In the genomic region with DNA sequence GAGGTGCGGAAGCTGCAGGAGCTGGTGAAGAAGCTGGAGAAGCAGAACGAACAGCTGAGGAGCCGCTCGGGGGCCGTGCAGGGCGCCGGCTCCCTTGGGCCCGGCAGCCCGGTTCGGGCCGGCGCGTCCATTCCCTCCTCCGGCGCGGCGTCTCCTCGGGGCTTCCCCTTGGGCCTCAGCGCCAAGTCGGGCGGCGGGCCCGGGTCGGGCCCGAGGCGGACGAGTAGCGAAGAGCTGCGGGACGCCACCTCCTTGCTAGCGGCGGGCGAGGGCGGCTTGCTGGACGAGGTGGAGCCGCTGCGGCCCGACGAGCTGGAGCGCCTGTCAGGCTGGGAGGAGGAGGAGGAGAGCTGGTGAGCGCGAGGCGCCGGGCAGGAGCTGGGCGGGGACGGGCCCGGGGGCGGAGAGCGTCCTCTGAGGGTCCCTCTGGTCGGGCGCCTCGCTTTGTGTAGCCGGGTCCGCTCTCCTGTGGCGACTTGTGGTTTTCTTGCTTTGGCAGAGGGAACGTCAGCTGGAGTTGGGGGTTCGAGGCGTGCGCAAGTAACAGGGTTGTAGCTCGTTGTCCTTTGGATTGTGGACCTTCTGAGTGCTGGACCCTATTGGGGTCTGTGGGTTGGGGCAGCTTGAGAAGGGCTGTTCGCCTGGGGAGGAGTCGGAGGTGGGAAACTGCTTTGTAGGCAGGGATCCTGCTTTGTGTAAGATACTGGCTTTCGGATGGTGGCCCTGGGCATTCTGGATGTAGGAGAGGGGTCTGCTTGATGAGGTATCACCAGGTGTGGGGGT, we compare ENCODE assay signal across 8 cellular contexts. TPM values are rescaled to one million over a fixed set of nuclear protein-coding genes. Genes with fewer than 3 reads are reported as not detected.
A peak's percentile ranks its signal among the peaks of the same experiment; 100 is the strongest.
DNase-seq lines count a peak whose midpoint lies in the region; ATAC-seq and TF ChIP-seq lines count a peak whose summit lies in the region.

No MANE protein-coding gene starts in this region.

- H2BK15ac ChIP-seq in IMR-90 (ENCODE audit: low read depth, low read length): peak overlapping the region; percentile 40; the same call in 1 of the 3 replicates

- H3K79me1 ChIP-seq in IMR-90 (ENCODE audit: low read depth in 1 of 2, low read length in 2 of 2): peaks cover 14 to 51% of the 10 kb centered on the region in 2 experiments

- peak overlapping the region; percentile 75 for H2AK9ac ChIP-seq in IMR-90 (replicated peaks; ENCODE audit: low read depth, low read length, poor library complexity)

- intact Hi-C loops in IMR-90 (cut with micrococcal nuclease): no loop called here
- intact Hi-C loops in left colon (cut with DNase I, micrococcal nuclease): no loop called here

- H4K91ac ChIP-seq in IMR-90 (ENCODE audit: insufficient read depth, low read depth, low read length): peak overlapping the region; percentile 61

- peaks cover 9% of the 10 kb centered on the region for H3K9me1 ChIP-seq in IMR-90 (ENCODE audit: insufficient read depth, low read length)

- no TSS peak for BruUV-seq in IMR-90 (replicated peaks; lab: Mats Ljungman, UMichigan)

- peaks cover 44% of the 10 kb centered on the region for H4K20me1 ChIP-seq in IMR-90 (ENCODE audit: insufficient read depth, low read length)

- peak overlapping the region; percentile 56 to 63; a peak in 3 of 4 replicates for H4K8ac ChIP-seq in IMR-90 (ENCODE audit: low read depth in 2 of 2, low read length in 2 of 2)

- H3K4me1 ChIP-seq in IMR-90 (ENCODE audit: control insufficient read depth, insufficient read depth, low read length): peaks cover 10% of the 10 kb centered on the region; the same call in 1 of the 2 replicates

- H3K56ac ChIP-seq in IMR-90 (ENCODE audit: extremely low read depth, insufficient read depth, low read length): peak overlapping the region; percentile 86

- H3K23ac ChIP-seq in IMR-90 (ENCODE audit: low read depth, low read length): peak overlapping the region; percentile 95

- peak overlapping the region; percentile 24; the same call in 1 of the 2 replicates for H2BK120ac ChIP-seq in IMR-90 (ENCODE audit: low read depth, low read length)

- H2BK20ac ChIP-seq in IMR-90 (ENCODE audit: low read depth, low read length): no peak overlapping the region

- H3K4me2 ChIP-seq in IMR-90 (ENCODE audit: low read depth, low read length): peak overlapping the region; percentile 98

- H3K18ac ChIP-seq in IMR-90 (ENCODE audit: low read depth, low read length): peak overlapping the region; percentile 31

- peak overlapping the region; percentile 93 for H3K4ac ChIP-seq in IMR-90 (ENCODE audit: low read depth, low read length)

- dilution Hi-C loops in IMR-90 (cut with HindIII; ENCODE audit: low sequenced_read_pairs, unreplicated experiment): no loop called here

- ATAC-seq in GM21529 (IDR thresholded peaks at IDR 0.05; ENCODE audit: unreplicated experiment) (peak; percentile 22), IMR-90 (ENCODE audit: low read depth) (peak; percentile 19), left colon (peak; percentile 42)

- TF ChIP-seq RAD21 in IMR-90 (IDR thresholded peaks at IDR 0.05; ENCODE audit: low read length): no peak

- H3K27me3 ChIP-seq in IMR-90 (ENCODE audit: control insufficient read depth, insufficient read depth, low read length) (no peaks in the 10 kb centered on the region), WERI-Rb-1 (ENCODE audit: insufficient read depth, low read depth, severe bottlenecking) (no peaks in the 10 kb centered on the region)

- CTCF ChIA-PET in IMR-90 (lab: Yijun Ruan, JAX): interaction anchor here (1.5 kb wide), 1 partner anchor 27 kb away, joined by 3 read pairs; no protein-coding TSS in a partner anchor

- H3K36me3 ChIP-seq in IMR-90 (ENCODE audit: control insufficient read depth, insufficient read depth, low read length) (no peaks in the 10 kb centered on the region), WERI-Rb-1 (peaks cover 8% of the 10 kb centered on the region)

- 0% methylated on average over 6 of the region's 63 CpGs; no CpG with 5 or more reads in 1 of the 2 experiments for WGBS in IMR-90 (ENCODE audit: extremely low coverage in 2 of 2, insufficient read length in 1 of 2), 2 experiments

- peak overlapping the region; percentile 87 for H3K27ac ChIP-seq in IMR-90 (ENCODE audit: insufficient read depth, low read length)
- peak overlapping the region; percentile 93 for H3K27ac ChIP-seq in WERI-Rb-1

- peak overlapping the region; percentile 78 for H2BK5ac ChIP-seq in IMR-90 (ENCODE audit: low read depth, low read length, poor library complexity, severe bottlenecking)

- peak overlapping the region; percentile 93 for H3K9ac ChIP-seq in IMR-90 (ENCODE audit: low read depth, low read length)

- peak overlapping the region; percentile 20 for H2AK5ac ChIP-seq in IMR-90 (ENCODE audit: low read depth, low read length)

- H3K4me3 ChIP-seq in IMR-90 (ENCODE audit: insufficient read depth, low read depth, low read length) (peak overlapping the region; percentile 90), WERI-Rb-1 (ENCODE audit: low read depth, low read length) (peak overlapping the region; percentile 87)

- DNase-seq in EH (ENCODE audit: low read depth): peak; percentile 56
- peak; percentile 28 for DNase-seq in IMR-90
- DNase-seq in WERI-Rb-1: peak; percentile 55
- DNase-seq in cerebellum (ENCODE audit: low spot score): peak; percentile 31
- peak; percentile 44 to 72 for DNase-seq in left colon
- peak; percentile 7 to 40 for DNase-seq in stimulated activated CD4-positive, alpha-beta T cell treated with anti-CD3 and anti-CD28 coated beads, Interleukin-1b, Interleukin-23, amount 100 ng/mL, for 4 hours (ENCODE audit: low read depth in 2 of 2)
- no peak for DNase-seq in MV-4-11 (lab: John Stamatoyannopoulos, UW)

- TF ChIP-seq POLR2A in IMR-90 (IDR thresholded peaks at IDR 0.05; ENCODE audit: low read depth, low read length): peak; percentile 67; the same call in 1 of the 2 replicates

- POLR2A ChIA-PET in IMR-90 (lab: Charles Lee; ENCODE audit: unreplicated experiment): interaction anchor here (0.6 to 0.8 kb wide), 7 partner anchors 13 to 665 kb away, joined by 4 to 11 read pairs (median 7); no protein-coding TSS in a partner anchor

- in situ Hi-C loops in IMR-90 (cut with MboI; ENCODE audit: low sequenced_read_pairs): no loop called here

- peak overlapping the region; percentile 95 for H2AFZ ChIP-seq in IMR-90 (replicated peaks; ENCODE audit: low read length, poor library complexity)

- H4K5ac ChIP-seq in IMR-90 (ENCODE audit: low read depth, low read length): peak overlapping the region; percentile 67

- H3K14ac ChIP-seq in IMR-90 (replicated peaks; ENCODE audit: low read depth, low read length): peak overlapping the region; percentile 90

- H3K9me3 ChIP-seq in IMR-90 (ENCODE audit: control insufficient read depth, insufficient read depth, low read length) (no peaks in the 10 kb centered on the region), WERI-Rb-1 (ENCODE audit: severe bottlenecking) (no peaks in the 10 kb centered on the region)

- no peak for TF ChIP-seq CTCF in IMR-90 (conservative IDR thresholded peaks at IDR 0.05; ENCODE audit: low read depth, low read length)
- no peak for TF ChIP-seq CTCF in WERI-Rb-1 (IDR thresholded peaks at IDR 0.05; ENCODE audit: low read depth, low read length)

TF ChIP-seq in IMR-90, 13 proteins besides CTCF, POLR2A, EP300 and RAD21:
- TF ChIP-seq CHD1 (IDR thresholded peaks at IDR 0.05; ENCODE audit: low read depth, low read length): peak; percentile 62; the same call in 1 of the 2 replicates
- no peak for TF ChIP-seq RFX5 (IDR thresholded peaks at IDR 0.05; ENCODE audit: low read depth, low read length)

RNA-seq across cellular contexts. Expression of a gene that starts 0.6 kb away (rescaled TPM):
- total RNA-seq in IMR-90 (2012; rRNA removed): 23.3 and 32.2 TPM in 2 replicates
- polyA plus RNA-seq in IMR-90 (2012; rRNA removed): 42.3 and 53.0 TPM in 2 replicates
- polyA plus RNA-seq in IMR-90 (2012; cell fraction: cytosol; rRNA removed): 17.1 and 18.7 TPM in 2 replicates
- polyA plus RNA-seq in IMR-90 (2012; cell fraction: nucleus; rRNA removed; ENCODE audit: low replicate concordance): 11.2 and 44.3 TPM in 2 replicates
- 85.7 TPM for total RNA-seq in cerebellum
- 10 to 100 TPM; 90.1 to 94.4 TPM for total RNA-seq in left colon
